14 cellular contexts compared by ENCODE assay signal in the genomic region with DNA sequence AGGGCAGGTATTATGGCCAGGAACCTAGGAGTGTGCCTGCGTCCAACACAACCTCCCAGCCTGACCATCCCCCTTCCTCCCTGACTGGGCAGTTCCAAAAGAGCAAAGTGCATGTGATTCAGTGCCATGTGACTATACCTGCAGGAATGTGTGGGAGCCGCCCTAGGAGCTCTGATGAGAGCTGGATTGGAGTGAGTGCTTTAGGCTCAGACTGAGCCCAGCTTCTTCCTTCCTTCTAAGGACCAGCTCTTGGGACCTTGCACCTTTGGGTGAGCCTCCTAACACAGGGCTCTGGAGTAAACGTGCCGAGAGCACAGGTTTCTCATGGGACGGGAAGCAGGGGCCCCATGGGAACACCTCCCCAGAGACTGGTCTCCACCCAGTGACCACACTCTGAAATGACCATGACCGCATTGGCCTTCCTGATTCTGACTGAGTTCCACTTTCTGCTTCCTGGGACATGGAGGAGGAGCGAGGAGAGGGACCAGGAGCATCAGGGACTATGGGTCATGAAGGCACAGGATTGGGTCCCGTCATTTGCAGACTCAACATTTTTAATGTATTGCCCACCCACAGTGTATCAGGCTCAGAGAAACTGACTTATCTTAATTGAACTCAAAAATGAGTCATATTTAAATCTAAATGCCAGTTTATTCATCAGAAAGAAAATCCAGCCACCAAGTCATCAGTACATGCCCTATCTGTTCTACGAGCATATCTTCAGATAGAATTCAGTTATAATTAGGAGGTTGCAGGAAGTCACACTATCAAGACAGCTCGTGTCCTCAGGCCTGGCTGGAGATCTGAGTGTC.
DNase-seq lines count a peak whose midpoint lies in the region; ATAC-seq and TF ChIP-seq lines count a peak whose summit lies in the region.
"Had no signal": no experiment of that assay in that cellular context is flagged by ENCODE, and none has a peak within 500 bp of the region (broad histone marks: within the 10 kb centered on the region; RNA-seq: fewer than 3 reads in every experiment).

No MANE protein-coding gene starts in this region.

- peaks cover 0 to 3% (median 0%) of the 10 kb centered on the region in 7 donors for H3K9me3 Mint-ChIP-seq in CD14-positive monocyte
- H3K9me3 Mint-ChIP-seq in activated T-helper 2 cell treated with anti-CD3 and anti-CD28 coated beads, Interferon-gamma antibody, Interleukin-2, Interleukin-4, amounts not matched to agents 10 μg/mL and 5 μg/mL and 100 μg/mL, durations not matched to agents 14 hours and 24 hours and 36 hours, result no peaks in the 10 kb centered on the region
- H3K9me3 Mint-ChIP-seq: stimulated activated memory B cell treated with anti-CD40 and anti-IgM and Interleukin-4, amounts not matched to agents 10 μg/mL and 1 μg/mL and 100 μg/mL, for 72 hours had no signal

- no peak overlapping the region for H3K9ac ChIP-seq in smooth muscle cell (ENCODE audit: low read depth)

- no peaks in the 10 kb centered on the region for H3K79me2 ChIP-seq in smooth muscle cell (ENCODE audit: low read depth)

- CTCF ChIA-PET in A673 (lab: Charles Lee), result no interaction called here

- no peaks in the 10 kb centered on the region for H4K20me1 ChIP-seq in smooth muscle cell (ENCODE audit: low read depth)

- POLR2A ChIA-PET in A673 (lab: Charles Lee; ENCODE audit: low non-redundant PET), result no interaction called here

- no peaks in the 10 kb centered on the region for H3F3A ChIP-seq in smooth muscle cell (ENCODE audit: low read depth)

- no peak overlapping the region for H2AFZ ChIP-seq in smooth muscle cell (ENCODE audit: low read depth)

- H3K4me2 ChIP-seq in smooth muscle cell, result no peak overlapping the region

- ATAC-seq in mucosa of descending colon, result peak; percentile 91
- ATAC-seq: gastrocnemius medialis; stimulated activated memory B cell treated with anti-CD40 and anti-IgM and Interleukin-4, amounts not matched to agents 10 μg/mL and 1 μg/mL and 100 μg/mL, for 72 hours had no signal

- H3K36me3 ChIP-seq in mucosa of descending colon (ENCODE audit: low read depth), result no peaks in the 10 kb centered on the region
- no peaks in the 10 kb centered on the region for H3K36me3 ChIP-seq in smooth muscle cell (ENCODE audit: low read depth)
- no peaks in the 10 kb centered on the region for H3K36me3 ChIP-seq in A673 (ENCODE audit: insufficient read depth, low read length, poor library complexity, severe bottlenecking)
- H3K36me3 ChIP-seq: gastrocnemius medialis had no signal

- WGBS in smooth muscle cell (ENCODE audit: low lambda C conversion rate), result 86% methylated on average over 10 of the region's 10 CpGs

- no peak overlapping the region for H3K27ac ChIP-seq in smooth muscle cell (ENCODE audit: low read depth)
- H3K27ac ChIP-seq in A673 (ENCODE audit: low read depth, low read length, poor library complexity, severe bottlenecking), result no peak overlapping the region
- H3K27ac ChIP-seq: gastrocnemius medialis had no signal

- BruUV-seq in A673 (replicated peaks; lab: Mats Ljungman, UMichigan), result no TSS peak

- H3K36me3 Mint-ChIP-seq in CD14-positive monocyte, result peaks cover 0 to 3% of the 10 kb centered on the region in 2 donors
- H3K36me3 Mint-ChIP-seq in activated T-helper 2 cell treated with anti-CD3 and anti-CD28 coated beads, Interferon-gamma antibody, Interleukin-2, Interleukin-4, amounts not matched to agents 10 μg/mL and 5 μg/mL and 100 μg/mL, durations not matched to agents 14 hours and 24 hours and 36 hours (ENCODE audit: low read depth), result no peaks in the 10 kb centered on the region
- H3K36me3 Mint-ChIP-seq: stimulated activated memory B cell treated with anti-CD40 and anti-IgM and Interleukin-4, amounts not matched to agents 10 μg/mL and 1 μg/mL and 100 μg/mL, for 72 hours had no signal

- H3K4me1 ChIP-seq in mucosa of descending colon (ENCODE audit: low read depth) (peaks cover 46% of the 10 kb centered on the region), smooth muscle cell (ENCODE audit: low read depth) (no peaks in the 10 kb centered on the region), A673 (ENCODE audit: insufficient read depth, low read length, poor library complexity, severe bottlenecking) (no peaks in the 10 kb centered on the region)

- DNase-seq in CD14-positive monocyte (ENCODE audit: low spot score) (peak; percentile 47), HuH-7.5 (ENCODE audit: low spot score) (peak; percentile 58), ecto neural progenitor cell (ENCODE audit: low spot score) (peak; percentile 29), mucosa of descending colon (peak; percentile 75 to 90 (median 78)), smooth muscle cell (lab: John Stamatoyannopoulos, UW; ENCODE audit: unreplicated experiment) (no peak), DMS79 treated with DMSO at 0.1 percent for 48 hours (lab: John Stamatoyannopoulos, UW) (no peak), A673 (ENCODE audit: low spot score) (no peak)
- no peak for DNase-seq in activated T-helper 2 cell treated with anti-CD3 and anti-CD28 coated beads, Interferon-gamma antibody, Interleukin-2, Interleukin-4, amounts not matched to agents 10 μg/mL and 5 μg/mL and 100 μg/mL, durations not matched to agents 14 hours and 24 hours and 36 hours (ENCODE audit: low spot score)
- DNase-seq: CD4-positive, alpha-beta T cell; gastrocnemius medialis; MM.1S; NCI-H82; stimulated activated CD4-positive, alpha-beta T cell treated with anti-CD3 and anti-CD28 coated beads, Interleukin-15, amount 100 ng/mL, for 24 hours had no signal

- peaks cover 96% of the 10 kb centered on the region for H3K4me1 Mint-ChIP-seq in CD14-positive monocyte
- peaks cover 47% of the 10 kb centered on the region for H3K4me1 Mint-ChIP-seq in activated T-helper 2 cell treated with anti-CD3 and anti-CD28 coated beads, Interferon-gamma antibody, Interleukin-2, Interleukin-4, amounts not matched to agents 10 μg/mL and 5 μg/mL and 100 μg/mL, durations not matched to agents 14 hours and 24 hours and 36 hours (ENCODE audit: low read depth)

- TF ChIP-seq CTCF in CD14-positive monocyte (IDR thresholded peaks at IDR 0.05) (no peak), mucosa of descending colon (IDR thresholded peaks at IDR 0.05) (no peak), smooth muscle cell (IDR thresholded peaks at IDR 0.05; ENCODE audit: borderline replicate concordance, insufficient read depth, poor library complexity, severe bottlenecking) (no peak), A673 (conservative IDR thresholded peaks at IDR 0.05; ENCODE audit: low read depth, low read length) (no peak)

- H3K27me3 ChIP-seq in smooth muscle cell (ENCODE audit: low read depth) (peaks cover 11% of the 10 kb centered on the region), A673 (replicated peaks; ENCODE audit: insufficient read depth, low read depth, low read length, poor library complexity) (peaks cover 39% of the 10 kb centered on the region)
- H3K27me3 ChIP-seq: gastrocnemius medialis had no signal

- peak overlapping the region; percentile 89 to 96 (median 93) for H3K27ac Mint-ChIP-seq in CD14-positive monocyte
- H3K27ac Mint-ChIP-seq in activated T-helper 2 cell treated with anti-CD3 and anti-CD28 coated beads, Interferon-gamma antibody, Interleukin-2, Interleukin-4, amounts not matched to agents 10 μg/mL and 5 μg/mL and 100 μg/mL, durations not matched to agents 14 hours and 24 hours and 36 hours, result no peak overlapping the region
- H3K27ac Mint-ChIP-seq: CD4-positive, alpha-beta T cell; stimulated activated memory B cell treated with anti-CD40 and anti-IgM and Interleukin-4, amounts not matched to agents 10 μg/mL and 1 μg/mL and 100 μg/mL, for 72 hours had no signal

- intact Hi-C loops in CD14-positive monocyte (cut with micrococcal nuclease), result loop anchor here in 1 of 2 donors (5.0 kb wide), 1 partner anchor 36 kb away; no protein-coding TSS in a partner anchor
- intact Hi-C loops in mucosa of descending colon (cut with DNase I, micrococcal nuclease), result no loop called here
- intact Hi-C loops in activated T-helper 2 cell treated with anti-CD3 and anti-CD28 coated beads, Interferon-gamma antibody, Interleukin-2, Interleukin-4, amounts not matched to agents 10 μg/mL and 5 μg/mL and 100 μg/mL, durations not matched to agents 14 hours and 24 hours and 36 hours (cut with micrococcal nuclease), result no loop called here
- intact Hi-C loops in A673 (cut with micrococcal nuclease; ENCODE audit: unreplicated experiment), result no loop called here

- H3K4me3 Mint-ChIP-seq in CD14-positive monocyte, result peak overlapping the region; percentile 65 to 85
- H3K4me3 Mint-ChIP-seq in activated T-helper 2 cell treated with anti-CD3 and anti-CD28 coated beads, Interferon-gamma antibody, Interleukin-2, Interleukin-4, amounts not matched to agents 10 μg/mL and 5 μg/mL and 100 μg/mL, durations not matched to agents 14 hours and 24 hours and 36 hours (ENCODE audit: low read depth), result no peak overlapping the region
- H3K4me3 Mint-ChIP-seq: CD4-positive, alpha-beta T cell; stimulated activated memory B cell treated with anti-CD40 and anti-IgM and Interleukin-4, amounts not matched to agents 10 μg/mL and 1 μg/mL and 100 μg/mL, for 72 hours had no signal

- H3K9me3 ChIP-seq in mucosa of descending colon (peaks cover 5% of the 10 kb centered on the region), smooth muscle cell (replicated peaks; ENCODE audit: low read depth) (no peaks in the 10 kb centered on the region), A673 (ENCODE audit: low read depth, low read length, poor library complexity, severe bottlenecking) (no peaks in the 10 kb centered on the region)
- H3K9me3 ChIP-seq: gastrocnemius medialis had no signal

- H3K4me3 ChIP-seq in mucosa of descending colon, result no peak overlapping the region
- H3K4me3 ChIP-seq in smooth muscle cell, result no peak overlapping the region
- H3K4me3 ChIP-seq in A673 (ENCODE audit: low read depth, low read length, poor library complexity, severe bottlenecking), result no peak overlapping the region
- H3K4me3 ChIP-seq: gastrocnemius medialis had no signal

- H3K27me3 Mint-ChIP-seq in CD14-positive monocyte (ENCODE audit: low read depth in 3 of 3), result peaks cover 0 to 2% (median 0%) of the 10 kb centered on the region in 3 donors
- peaks cover 38% of the 10 kb centered on the region for H3K27me3 Mint-ChIP-seq in activated T-helper 2 cell treated with anti-CD3 and anti-CD28 coated beads, Interferon-gamma antibody, Interleukin-2, Interleukin-4, amounts not matched to agents 10 μg/mL and 5 μg/mL and 100 μg/mL, durations not matched to agents 14 hours and 24 hours and 36 hours (ENCODE audit: low read depth)

Comparison
In these comparisons a context has a peak if more than half of its experiments do, and no peak if none do; other contexts are left out.
1. DNase-seq: peak in CD14-positive monocyte (single experiment), HuH-7.5 (single experiment), ecto neural progenitor cell (single experiment) and mucosa of descending colon (3 of 3); none in smooth muscle cell (single experiment), DMS79 treated with DMSO at 0.1 percent for 48 hours (single experiment), activated T-helper 2 cell treated with anti-CD3 and anti-CD28 coated beads, Interferon-gamma antibody, Interleukin-2, Interleukin-4, amounts not matched to agents 10 μg/mL and 5 μg/mL and 100 μg/mL, durations not matched to agents 14 hours and 24 hours and 36 hours (single experiment) and A673 (single experiment).